Comparison of ENCODE assay signal across 17 cellular contexts in the genomic region with DNA sequence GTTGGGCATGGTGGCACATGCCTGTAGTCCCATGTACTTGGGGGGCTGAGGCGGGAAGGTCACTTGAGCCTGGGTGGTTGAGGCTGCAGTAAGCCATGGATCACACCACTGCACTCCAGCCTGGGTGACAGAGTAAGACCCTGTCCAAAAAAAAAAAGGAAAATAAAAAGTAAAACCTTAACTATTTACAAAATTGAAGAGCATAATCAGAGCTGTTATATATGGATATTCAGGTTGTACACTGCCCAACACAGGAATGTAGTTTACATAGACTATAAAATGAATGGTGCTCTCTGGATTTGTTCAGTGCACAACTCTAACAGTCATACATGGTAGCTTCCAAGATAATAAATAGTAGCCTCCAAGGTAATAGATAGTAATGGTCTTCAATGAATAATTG. TPM values are rescaled to one million over a fixed set of nuclear protein-coding genes. Genes with fewer than 3 reads are reported as not detected.
DNase-seq lines count a peak whose midpoint lies in the region; ATAC-seq, FAIRE-seq and TF ChIP-seq lines count a peak whose summit lies in the region.
"Had no signal": no experiment of that assay in that cellular context is flagged by ENCODE, and none has a peak within 500 bp of the region (broad histone marks: within the 10 kb centered on the region; RNA-seq: fewer than 3 reads in every experiment).

No MANE protein-coding gene starts in this region.

- FAIRE-seq in HepG2 (lab: Jason Lieb, UNC) (no peak), K562 (lab: Jason Lieb, UNC) (no peak)
- FAIRE-seq: GM12892 had no signal

- H3K27me3 ChIP-seq in HepG2 (ENCODE audit: control insufficient read depth in 1 of 2, insufficient read depth in 2 of 2, low read length in 2 of 2) (no peaks in the 10 kb centered on the region), right lobe of liver (no peaks in the 10 kb centered on the region), K562 (ENCODE audit: control insufficient read depth in 2 of 2, insufficient read depth in 2 of 2, low read length in 2 of 2) (peaks cover 28 to 30% of the 10 kb centered on the region in 2 experiments), mesenchymal stem cell (ENCODE audit: control insufficient read depth in 1 of 2, insufficient read depth in 1 of 2, low read length in 2 of 2) (peaks cover 0 to 12% of the 10 kb centered on the region in 2 experiments)

- TF ChIP-seq CTCF in HepG2 (CRISPR knock-in tag; IDR thresholded peaks at IDR 0.05): no peak
- no peak for TF ChIP-seq CTCF in right lobe of liver (IDR thresholded peaks at IDR 0.05)
- TF ChIP-seq CTCF in K562 (IDR thresholded peaks at IDR 0.05 in 2 of 3, conservative IDR thresholded peaks at IDR 0.05 in 1 of 3; ENCODE audit: insufficient read depth in 2 of 3, low read depth in 1 of 3, low read length in 3 of 3): no peak

- no peak overlapping the region for H3K23ac ChIP-seq in mesenchymal stem cell (ENCODE audit: low read length in 2 of 2)

- H3K4me1 ChIP-seq in HepG2 (ENCODE audit: insufficient read depth, low read length) (peaks cover 78% of the 10 kb centered on the region), right lobe of liver (peaks cover 0 to 7% (median 0%) of the 10 kb centered on the region in 4 donors), K562 (replicated peaks in 1 of 2; ENCODE audit: control insufficient read depth in 2 of 2, insufficient read depth in 2 of 2, low read length in 2 of 2) (no peaks in the 10 kb centered on the region), mesenchymal stem cell (ENCODE audit: control insufficient read depth, insufficient read depth, low read depth, low read length) (peaks cover 2% of the 10 kb centered on the region)

- H3K27ac ChIP-seq in HepG2 (ENCODE audit: extremely low read length, insufficient read depth, low read length) (peak overlapping the region; percentile 71), right lobe of liver (no peak overlapping the region), K562 (ENCODE audit: extremely low read depth, low read depth, low read length) (no peak overlapping the region), mesenchymal stem cell (ENCODE audit: low read length, poor library complexity, severe bottlenecking) (no peak overlapping the region)
- H3K27ac ChIP-seq: 22Rv1, RWPE1, SK-N-MC had no signal

- no peak overlapping the region for H2AK5ac ChIP-seq in mesenchymal stem cell (ENCODE audit: low read length, severe bottlenecking)

- no peaks in the 10 kb centered on the region for H3K36me3 ChIP-seq in HepG2 (replicated peaks in 1 of 2; ENCODE audit: control insufficient read depth in 1 of 2, insufficient read depth in 2 of 2, low read length in 2 of 2)
- H3K36me3 ChIP-seq in right lobe of liver: no peaks in the 10 kb centered on the region
- H3K36me3 ChIP-seq in K562 (ENCODE audit: control insufficient read depth, insufficient read depth, low read length): no peaks in the 10 kb centered on the region
- H3K36me3 ChIP-seq in mesenchymal stem cell (ENCODE audit: control insufficient read depth in 1 of 2, insufficient read depth in 2 of 2, low read depth in 1 of 2, low read length in 2 of 2): no peaks in the 10 kb centered on the region

- H2BK12ac ChIP-seq in mesenchymal stem cell (ENCODE audit: low read length in 2 of 2): no peak overlapping the region

- H2BK5ac ChIP-seq in mesenchymal stem cell (ENCODE audit: low read depth, low read length, poor library complexity, severe bottlenecking): no peak overlapping the region

- CTCF ChIA-PET in HepG2 (lab: Yijun Ruan, JAX; ENCODE audit: low intra/inter-chr PET ratio, low total read pairs): no interaction called here
- CTCF ChIA-PET in K562 (lab: Yijun Ruan, JAX; ENCODE audit: low intra/inter-chr PET ratio): no interaction called here

- H2AFZ ChIP-seq in HepG2 (ENCODE audit: low read length): no peak overlapping the region
- no peak overlapping the region for H2AFZ ChIP-seq in K562 (ENCODE audit: low read depth, low read length)
- no peak overlapping the region for H2AFZ ChIP-seq in mesenchymal stem cell (ENCODE audit: low read depth, low read length)

- no peak overlapping the region for H3K18ac ChIP-seq in mesenchymal stem cell (ENCODE audit: low read depth in 1 of 2, low read length in 2 of 2)

- TF ChIP-seq EP300 in HepG2 (IDR thresholded peaks at IDR 0.05; ENCODE audit: low read depth in 2 of 2, low read length in 2 of 2) (no peak), HepG2 (CRISPR knock-in tag; IDR thresholded peaks at IDR 0.05; ENCODE audit: borderline replicate concordance) (no peak), K562 (IDR thresholded peaks at IDR 0.05; ENCODE audit: low read length) (no peak)

- no peaks in the 10 kb centered on the region for H4K20me1 ChIP-seq in HepG2 (ENCODE audit: insufficient read depth, low read length)
- H4K20me1 ChIP-seq in K562 (replicated peaks; ENCODE audit: control insufficient read depth, insufficient read depth, low read length): no peaks in the 10 kb centered on the region

- H3K4me2 ChIP-seq in HepG2 (ENCODE audit: low read depth, low read length) (peak overlapping the region; percentile 80; the same call in 1 of the 2 replicates), K562 (ENCODE audit: insufficient read depth, low read length) (no peak overlapping the region), mesenchymal stem cell (ENCODE audit: low read length, poor library complexity, severe bottlenecking) (no peak overlapping the region)

- no peak overlapping the region for H3K4ac ChIP-seq in mesenchymal stem cell (ENCODE audit: low read depth in 1 of 2, low read length in 2 of 2)

- no peak overlapping the region for H3K4me3 ChIP-seq in HepG2 (replicated peaks in 1 of 3; ENCODE audit: insufficient read depth in 1 of 3, low read depth in 2 of 3, low read length in 3 of 3)
- H3K4me3 ChIP-seq in right lobe of liver: no peak overlapping the region
- H3K4me3 ChIP-seq in K562: no peak overlapping the region
- H3K4me3 ChIP-seq in mesenchymal stem cell (ENCODE audit: insufficient read depth in 1 of 2, low read depth in 1 of 2, low read length in 2 of 2): no peak overlapping the region
- H3K4me3 ChIP-seq: SK-N-MC had no signal

- DNase-seq in HepG2 (ENCODE audit: low spot score) (no peak), right lobe of liver (no peak), K562 (ENCODE audit: extremely low read depth in 1 of 4, low spot score in 3 of 4) (no peak), left colon (no peak), mesenchymal stem cell (no peak)
- DNase-seq in stimulated activated CD4-positive, alpha-beta T cell treated with anti-CD3 and anti-CD28 coated beads, Interleukin-1b, Interleukin-23, amount 100 ng/mL, for 48 hours: no peak
- DNase-seq: Calu3, NCI-H2081 treated with DMSO at 0.1 percent for 48 hours, NCI-H510A, SHP77 treated with DMSO at 0.1 percent for 48 hours had no signal

- H3K79me2 ChIP-seq in HepG2 (ENCODE audit: insufficient read depth, low read length) (no peaks in the 10 kb centered on the region), K562 (ENCODE audit: control insufficient read depth, insufficient read depth, low read length) (no peaks in the 10 kb centered on the region)

- no peak overlapping the region for H2BK15ac ChIP-seq in mesenchymal stem cell (ENCODE audit: low read depth, poor library complexity, severe bottlenecking)

- no peak for ATAC-seq in HepG2
- ATAC-seq in right lobe of liver: no peak
- ATAC-seq in K562: no peak
- ATAC-seq in left colon: peak; percentile 28
- no peak for ATAC-seq in HG03342 (IDR thresholded peaks at IDR 0.05; ENCODE audit: unreplicated experiment)
- no peak for ATAC-seq in HG03565 (IDR thresholded peaks at IDR 0.05; ENCODE audit: unreplicated experiment)
- ATAC-seq: Panc1 had no signal

- WGBS in HepG2 (ENCODE audit: low lambda C conversion rate): 100% methylated on average over 1 of the region's 1 CpG
- 89% methylated on average over 1 of the region's 1 CpG for WGBS in right lobe of liver (ENCODE audit: insufficient coverage, low coverage, low lambda C conversion rate, missing lambda C conversion rate)
- 0% methylated on average over 1 of the region's 1 CpG for WGBS in K562 (ENCODE audit: insufficient coverage, low coverage, missing lambda C conversion rate)
- WGBS in mesenchymal stem cell: 100% methylated on average over 1 of the region's 1 CpG

- TF ChIP-seq RAD21 in HepG2 (CRISPR knock-in tag; IDR thresholded peaks at IDR 0.05) (no peak), K562 (CRISPR knock-in tag; conservative IDR thresholded peaks at IDR 0.05 in 1 of 2, IDR thresholded peaks at IDR 0.05 in 1 of 2) (no peak)

- TF ChIP-seq POLR2A in HepG2 (IDR thresholded peaks at IDR 0.05; ENCODE audit: insufficient read depth in 1 of 2, low read depth in 2 of 2, low read length in 2 of 2): no peak
- TF ChIP-seq POLR2A in right lobe of liver (IDR thresholded peaks at IDR 0.05): no peak
- no peak for TF ChIP-seq POLR2A in K562 (conservative IDR thresholded peaks at IDR 0.05)

- H2BK120ac ChIP-seq in mesenchymal stem cell (ENCODE audit: low read depth, low read length): no peak overlapping the region

- H4K8ac ChIP-seq in mesenchymal stem cell (ENCODE audit: low read length): no peak overlapping the region

- no peak overlapping the region for H3K14ac ChIP-seq in mesenchymal stem cell (ENCODE audit: low read length in 2 of 2)

- H3K9me1 ChIP-seq in K562 (ENCODE audit: control insufficient read depth, insufficient read depth, low read length): no peaks in the 10 kb centered on the region

- H4K91ac ChIP-seq in mesenchymal stem cell (ENCODE audit: low read length): no peak overlapping the region

- H3K9ac ChIP-seq in HepG2 (ENCODE audit: insufficient read depth, low read depth, low read length): no peak overlapping the region
- no peak overlapping the region for H3K9ac ChIP-seq in K562 (ENCODE audit: insufficient read depth in 1 of 2, low read depth in 2 of 2, low read length in 2 of 2)
- H3K9ac ChIP-seq in mesenchymal stem cell (ENCODE audit: low read length): no peak overlapping the region

- intact Hi-C loops in HepG2 (cut with micrococcal nuclease; ENCODE audit: unreplicated experiment) (loop anchor here (2.0 kb wide), 1 partner anchor 18 kb away; no protein-coding TSS in a partner anchor), right lobe of liver (cut with DNase I) (no loop called here), K562 (cut with micrococcal nuclease) (no loop called here), left colon (cut with DNase I, micrococcal nuclease) (no loop called here)

- in situ Hi-C loops in HepG2 (cut with HindIII; ENCODE audit: extremely low pct_ligation_motif_present, low pct_unique_long_range_greater_than_20kb): no loop called here
- in situ Hi-C loops in K562 (cut with MboI): no loop called here

- BruUV-seq in HepG2 (replicated peaks; lab: Mats Ljungman, UMichigan) (no TSS peak), K562 (replicated peaks; lab: Mats Ljungman, UMichigan) (no TSS peak)

- H3K9me3 ChIP-seq in HepG2 (ENCODE audit: low read length) (no peaks in the 10 kb centered on the region), right lobe of liver (no peaks in the 10 kb centered on the region), K562 (replicated peaks; ENCODE audit: control insufficient read depth, insufficient read depth, low read depth, low read length) (no peaks in the 10 kb centered on the region), mesenchymal stem cell (ENCODE audit: control insufficient read depth, low read length) (no peaks in the 10 kb centered on the region)

- POLR2A ChIA-PET in HepG2 (lab: Yijun Ruan, JAX): interaction anchor here (0.9 to 4.0 kb wide), 7 partner anchors 19 to 178 kb away, joined by 3 to 63 read pairs (median 4); a partner anchor contains a TSS
- POLR2A ChIA-PET in K562 (lab: Yijun Ruan, JAX): interaction anchor here (1.1 to 1.2 kb wide), 3 partner anchors 16 to 43 kb away, joined by 3 to 5 read pairs (median 5); a partner anchor contains a TSS

- no peaks in the 10 kb centered on the region for H3K79me1 ChIP-seq in mesenchymal stem cell (replicated peaks; ENCODE audit: low read length, poor library complexity, severe bottlenecking)

RNA-seq across cellular contexts. Expression of a gene that starts 22.5 kb away (rescaled TPM):
- 156 and 186 TPM in 2 replicates for total RNA-seq in HepG2 (2016; rRNA removed; fragmentation: Illumina TruSeq; extraction: Trizol)
- 14.0 and 16.3 TPM in 2 replicates for total RNA-seq in HepG2 (2016; cell fraction: cytosol; rRNA removed; fragmentation: Illumina TruSeq; extraction: Trizol; ENCODE audit: low read depth)
- 155 and 183 TPM in 2 replicates for total RNA-seq in HepG2 (2016; cell fraction: insoluble cytoplasmic fraction; rRNA removed; fragmentation: Illumina TruSeq; extraction: Trizol)
- 44.1 and 51.2 TPM in 2 replicates for total RNA-seq in HepG2 (2016; cell fraction: membrane; rRNA removed; fragmentation: Illumina TruSeq; extraction: Trizol)
- 358 and 375 TPM in 2 replicates for total RNA-seq in HepG2 (2016; cell fraction: nucleus; rRNA removed; fragmentation: Illumina TruSeq; extraction: Trizol)
- polyA plus RNA-seq in HepG2 (2011; rRNA removed): 98.2 and 126 TPM in 2 replicates
- polyA plus RNA-seq in HepG2 (2011; cell fraction: cytosol; rRNA removed): 56.6 and 58.5 TPM in 2 replicates
- 190 and 202 TPM in 2 replicates for polyA plus RNA-seq in HepG2 (2011; cell fraction: nucleus; rRNA removed)
- polyA plus RNA-seq in HepG2 (2012): 75.4 and 108 TPM in 2 replicates
- polyA plus RNA-seq in HepG2 (2016; cell fraction: cytosol; fragmentation: Illumina TruSeq; extraction: Trizol; ENCODE audit: low read depth): 14.3 and 14.6 TPM in 2 replicates
- 176 and 184 TPM in 2 replicates for polyA plus RNA-seq in HepG2 (2016; cell fraction: insoluble cytoplasmic fraction; fragmentation: Illumina TruSeq; extraction: Trizol; ENCODE audit: low read depth)
- polyA plus RNA-seq in HepG2 (2016; cell fraction: membrane; fragmentation: Illumina TruSeq; extraction: Trizol; ENCODE audit: low read depth): 31.3 and 32.4 TPM in 2 replicates
- 441 and 449 TPM in 2 replicates for polyA plus RNA-seq in HepG2 (2016; cell fraction: nucleus; fragmentation: Illumina TruSeq; extraction: Trizol; ENCODE audit: insufficient read depth, low read depth)
- 105 and 142 TPM in 2 replicates for polyA minus RNA-seq in HepG2 (2011; rRNA and poly(A)+ RNA removed; ENCODE audit: low replicate concordance)
- polyA minus RNA-seq in HepG2 (2011; cell fraction: cytosol; rRNA and poly(A)+ RNA removed): 33.1 and 43.0 TPM in 2 replicates
- 554 and 606 TPM in 2 replicates for polyA minus RNA-seq in HepG2 (2011; cell fraction: nucleus; rRNA and poly(A)+ RNA removed)
- total RNA-seq in right lobe of liver: 10 to 100 TPM; 30.6 to 51.5 (median 43.1) TPM
- total RNA-seq in K562 (2011; cell fraction: chromatin; rRNA removed; ENCODE audit: low replicate concordance): 169 and 504 TPM in 2 replicates
- total RNA-seq in K562 (2011; cell fraction: nucleolus; rRNA removed): 115 and 121 TPM in 2 replicates
- 210 and 328 TPM in 2 replicates for total RNA-seq in K562 (2011; cell fraction: nucleoplasm; rRNA removed)
- total RNA-seq in K562 (2014; rRNA removed): 147 and 154 TPM in 2 replicates
- 246 and 266 TPM in 2 replicates for total RNA-seq in K562 (2014; rRNA removed; fragmentation: Illumina TruSeq; extraction: Trizol)
- total RNA-seq in K562 (2015; rRNA removed; fragmentation: Illumina TruSeq; extraction: Trizol): 250 and 264 TPM in 2 replicates
- total RNA-seq in K562 (2021): 154 and 165 TPM in 2 replicates
- polyA plus RNA-seq in K562 (2011; rRNA removed): 163 and 205 TPM in 2 replicates
- 84.6 and 130 TPM in 2 replicates for polyA plus RNA-seq in K562 (2011; cell fraction: cytosol; rRNA removed)
- polyA plus RNA-seq in K562 (2011; cell fraction: nucleus; rRNA removed): 253 and 293 TPM in 2 replicates
- 138 and 150 TPM in 2 replicates for polyA plus RNA-seq in K562 (2012)
- 200 and 256 TPM in 2 replicates for polyA plus RNA-seq in K562 (2014; fragmentation: Illumina TruSeq; extraction: Trizol)
- 100 to 1,000 TPM; 191 to 226 TPM for polyA plus RNA-seq in K562 (2014; fragmentation: Nextera tagmentation; extraction: Ambion mirVana)
- polyA plus RNA-seq in K562 (2014; rRNA removed): 173 and 184 TPM in 2 replicates
- 251 and 281 TPM in 2 replicates for polyA minus RNA-seq in K562 (2011; rRNA and poly(A)+ RNA removed)
- polyA minus RNA-seq in K562 (2011; cell fraction: cytosol; rRNA and poly(A)+ RNA removed): 75.5 and 78.6 TPM in 2 replicates
- polyA minus RNA-seq in K562 (2011; cell fraction: nucleus; rRNA and poly(A)+ RNA removed): 265 and 458 TPM in 2 replicates
- total RNA-seq in left colon: 10 to 100 TPM; 66.5 to 84.0 TPM
- polyA plus RNA-seq in mesenchymal stem cell (2013, experiment 1 of 2): 56.5 TPM
- 54.6 TPM for polyA plus RNA-seq in mesenchymal stem cell (2013, experiment 2 of 2)

RNA-seq across cellular contexts. Expression of a gene that starts 43.0 kb away (rescaled TPM):
- total RNA-seq in HepG2 (2016; rRNA removed; fragmentation: Illumina TruSeq; extraction: Trizol): 97.5 and 159 TPM in 2 replicates
- 18.3 and 19.0 TPM in 2 replicates for total RNA-seq in HepG2 (2016; cell fraction: cytosol; rRNA removed; fragmentation: Illumina TruSeq; extraction: Trizol; ENCODE audit: low read depth)
- 101 and 179 TPM in 2 replicates for total RNA-seq in HepG2 (2016; cell fraction: insoluble cytoplasmic fraction; rRNA removed; fragmentation: Illumina TruSeq; extraction: Trizol)
- 54.8 and 63.8 TPM in 2 replicates for total RNA-seq in HepG2 (2016; cell fraction: membrane; rRNA removed; fragmentation: Illumina TruSeq; extraction: Trizol)
- 74.0 and 87.3 TPM in 2 replicates for total RNA-seq in HepG2 (2016; cell fraction: nucleus; rRNA removed; fragmentation: Illumina TruSeq; extraction: Trizol)
- polyA plus RNA-seq in HepG2 (2011; rRNA removed): 53.3 and 74.9 TPM in 2 replicates
- 64.3 and 67.0 TPM in 2 replicates for polyA plus RNA-seq in HepG2 (2011; cell fraction: cytosol; rRNA removed)
- polyA plus RNA-seq in HepG2 (2011; cell fraction: nucleus; rRNA removed): 36.2 and 45.0 TPM in 2 replicates
- 62.0 and 72.8 TPM in 2 replicates for polyA plus RNA-seq in HepG2 (2012)
- polyA plus RNA-seq in HepG2 (2016; cell fraction: cytosol; fragmentation: Illumina TruSeq; extraction: Trizol; ENCODE audit: low read depth): 10.2 and 11.9 TPM in 2 replicates
- polyA plus RNA-seq in HepG2 (2016; cell fraction: insoluble cytoplasmic fraction; fragmentation: Illumina TruSeq; extraction: Trizol; ENCODE audit: low read depth): 149 and 168 TPM in 2 replicates
- 36.4 and 37.2 TPM in 2 replicates for polyA plus RNA-seq in HepG2 (2016; cell fraction: membrane; fragmentation: Illumina TruSeq; extraction: Trizol; ENCODE audit: low read depth)
- polyA plus RNA-seq in HepG2 (2016; cell fraction: nucleus; fragmentation: Illumina TruSeq; extraction: Trizol; ENCODE audit: insufficient read depth, low read depth): 100 and 101 TPM in 2 replicates
- 64.4 and 79.4 TPM in 2 replicates for polyA minus RNA-seq in HepG2 (2011; rRNA and poly(A)+ RNA removed; ENCODE audit: low replicate concordance)
- 46.1 and 65.6 TPM in 2 replicates for polyA minus RNA-seq in HepG2 (2011; cell fraction: cytosol; rRNA and poly(A)+ RNA removed)
- 53.8 and 57.3 TPM in 2 replicates for polyA minus RNA-seq in HepG2 (2011; cell fraction: nucleus; rRNA and poly(A)+ RNA removed)
- total RNA-seq in right lobe of liver: 10 to 100 TPM; 24.3 to 41.2 (median 33.4) TPM
- 17.2 and 67.9 TPM in 2 replicates for total RNA-seq in K562 (2011; cell fraction: chromatin; rRNA removed; ENCODE audit: low replicate concordance)
- total RNA-seq in K562 (2011; cell fraction: nucleolus; rRNA removed): 15.8 and 18.9 TPM in 2 replicates
- 46.6 and 90.9 TPM in 2 replicates for total RNA-seq in K562 (2011; cell fraction: nucleoplasm; rRNA removed)
- total RNA-seq in K562 (2014; rRNA removed): 120 and 127 TPM in 2 replicates
- 203 and 235 TPM in 2 replicates for total RNA-seq in K562 (2014; rRNA removed; fragmentation: Illumina TruSeq; extraction: Trizol)
- 222 and 230 TPM in 2 replicates for total RNA-seq in K562 (2015; rRNA removed; fragmentation: Illumina TruSeq; extraction: Trizol)
- 197 TPM in 2 replicates for total RNA-seq in K562 (2021)
- polyA plus RNA-seq in K562 (2011; rRNA removed): 208 and 228 TPM in 2 replicates
- 72.6 and 105 TPM in 2 replicates for polyA plus RNA-seq in K562 (2011; cell fraction: cytosol; rRNA removed)
- 98.0 and 210 TPM in 2 replicates for polyA plus RNA-seq in K562 (2011; cell fraction: nucleus; rRNA removed)
- 157 and 165 TPM in 2 replicates for polyA plus RNA-seq in K562 (2012)
- 260 and 303 TPM in 2 replicates for polyA plus RNA-seq in K562 (2014; fragmentation: Illumina TruSeq; extraction: Trizol)
- polyA plus RNA-seq in K562 (2014; fragmentation: Nextera tagmentation; extraction: Ambion mirVana): 100 to 1,000 TPM; 178 to 212 TPM
- 196 and 203 TPM in 2 replicates for polyA plus RNA-seq in K562 (2014; rRNA removed)
- 164 and 170 TPM in 2 replicates for polyA minus RNA-seq in K562 (2011; rRNA and poly(A)+ RNA removed)
- 77.2 and 102 TPM in 2 replicates for polyA minus RNA-seq in K562 (2011; cell fraction: cytosol; rRNA and poly(A)+ RNA removed)
- polyA minus RNA-seq in K562 (2011; cell fraction: nucleus; rRNA and poly(A)+ RNA removed): 27.7 and 67.3 TPM in 2 replicates
- total RNA-seq in left colon: 100 to 1,000 TPM; 111 to 156 TPM
- 74.1 TPM for polyA plus RNA-seq in mesenchymal stem cell (2013, experiment 1 of 2)
- polyA plus RNA-seq in mesenchymal stem cell (2013, experiment 2 of 2): 72.8 TPM
